In the genomic region with DNA sequence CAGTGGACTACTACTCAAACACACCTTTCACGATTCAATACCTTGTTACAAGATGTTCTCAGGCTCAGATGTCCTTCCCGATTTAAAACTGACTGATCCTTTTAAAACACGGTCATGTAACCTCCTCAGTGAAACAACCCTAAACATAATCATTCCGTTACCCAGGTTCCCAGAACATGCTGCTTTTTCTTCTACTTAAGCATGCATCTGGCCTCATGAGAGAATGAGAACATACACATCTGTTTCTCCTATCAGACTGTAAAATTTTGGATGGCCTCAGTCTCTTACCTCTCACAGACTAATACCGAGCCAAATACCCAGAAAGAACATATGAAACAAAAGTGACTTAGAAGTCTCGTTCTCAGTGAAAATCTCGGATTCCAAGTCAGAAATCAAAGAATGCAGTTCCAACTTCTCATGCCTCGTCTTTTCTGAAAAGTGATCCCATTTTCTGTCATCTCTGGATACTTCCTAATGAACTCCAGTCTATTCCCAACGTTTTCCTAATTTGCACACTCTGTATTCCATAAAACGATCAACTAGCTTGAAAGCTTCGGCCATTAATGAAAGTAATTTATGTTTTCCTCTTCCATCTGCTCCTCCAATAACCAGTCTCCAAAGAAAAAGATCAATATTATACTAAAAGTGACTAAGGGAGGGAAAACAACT, we compare ENCODE assay signal across 8 cellular contexts. TPM values are rescaled to one million over a fixed set of nuclear protein-coding genes. Genes with fewer than 3 reads are reported as not detected.
DNase-seq lines count a peak whose midpoint lies in the region; ATAC-seq and TF ChIP-seq lines count a peak whose summit lies in the region.

No MANE protein-coding gene starts in this region.

- peak overlapping the region; percentile 100 for H3K27ac Mint-ChIP-seq in T-helper 2 cell treated with Interferon-gamma antibody and Interleukin-4, amounts not matched to agents 5 μg/mL and 100 μg/mL, for 36 hours
- peak overlapping the region; percentile 100 for H3K27ac Mint-ChIP-seq in activated naive CD8-positive, alpha-beta T cell treated with anti-CD3 and anti-CD28 coated beads for 36 hours

- ATAC-seq in GM19455 (IDR thresholded peaks at IDR 0.05; ENCODE audit: unreplicated experiment): no peak
- no peak for ATAC-seq in GM18867 (IDR thresholded peaks at IDR 0.05; ENCODE audit: unreplicated experiment)
- ATAC-seq in GM21390 (IDR thresholded peaks at IDR 0.05; ENCODE audit: unreplicated experiment): no peak

- no peaks in the 10 kb centered on the region for H3K36me3 ChIP-seq in testis (ENCODE audit: low read depth, missing control alignments)

- WGBS in testis, 2 donors: 0% methylated on average over 11 of the region's 11 CpGs

- no peak for TF ChIP-seq CTCF in testis (IDR thresholded peaks at IDR 0.05)

- peak overlapping the region; percentile 95 for H3K4me3 ChIP-seq in testis

- H3K9me3 Mint-ChIP-seq in T-helper 2 cell treated with Interferon-gamma antibody and Interleukin-4, amounts not matched to agents 5 μg/mL and 100 μg/mL, for 36 hours: no peaks in the 10 kb centered on the region
- no peaks in the 10 kb centered on the region for H3K9me3 Mint-ChIP-seq in activated naive CD8-positive, alpha-beta T cell treated with anti-CD3 and anti-CD28 coated beads for 36 hours

- peaks cover 29% of the 10 kb centered on the region for H3K36me3 Mint-ChIP-seq in T-helper 2 cell treated with Interferon-gamma antibody and Interleukin-4, amounts not matched to agents 5 μg/mL and 100 μg/mL, for 36 hours (ENCODE audit: low read depth)
- peaks cover 29% of the 10 kb centered on the region for H3K36me3 Mint-ChIP-seq in activated naive CD8-positive, alpha-beta T cell treated with anti-CD3 and anti-CD28 coated beads for 36 hours

- peaks cover 39% of the 10 kb centered on the region for H3K4me1 ChIP-seq in testis

- H3K9me3 ChIP-seq in testis: no peaks in the 10 kb centered on the region

- no peaks in the 10 kb centered on the region for H3K27me3 ChIP-seq in layer of hippocampus (ENCODE audit: control insufficient read depth, insufficient read depth, low read length)
- H3K27me3 ChIP-seq in testis: no peaks in the 10 kb centered on the region

- TF ChIP-seq POLR2A in testis (IDR thresholded peaks at IDR 0.05): no peak

- H3K4me1 Mint-ChIP-seq in T-helper 2 cell treated with Interferon-gamma antibody and Interleukin-4, amounts not matched to agents 5 μg/mL and 100 μg/mL, for 36 hours (ENCODE audit: low read depth): peaks cover 46% of the 10 kb centered on the region
- H3K4me1 Mint-ChIP-seq in activated naive CD8-positive, alpha-beta T cell treated with anti-CD3 and anti-CD28 coated beads for 36 hours: peaks cover 53% of the 10 kb centered on the region

- intact Hi-C loops in testis (cut with DNase I; ENCODE audit: low total_unique reads): no loop called here

- H3K27ac ChIP-seq in layer of hippocampus (ENCODE audit: low read depth, low read length) (peak overlapping the region; percentile 85), testis (peak overlapping the region; percentile 94 to 98)

- no peaks in the 10 kb centered on the region for H3K27me3 Mint-ChIP-seq in T-helper 2 cell treated with Interferon-gamma antibody and Interleukin-4, amounts not matched to agents 5 μg/mL and 100 μg/mL, for 36 hours (ENCODE audit: low read depth)
- no peaks in the 10 kb centered on the region for H3K27me3 Mint-ChIP-seq in activated naive CD8-positive, alpha-beta T cell treated with anti-CD3 and anti-CD28 coated beads for 36 hours

- no peak for DNase-seq in T-helper 2 cell treated with Interferon-gamma antibody and Interleukin-4, amounts not matched to agents 5 μg/mL and 100 μg/mL, for 36 hours (ENCODE audit: low spot score)
- DNase-seq in T-helper 2 cell: no peak
- DNase-seq in activated naive CD8-positive, alpha-beta T cell treated with anti-CD3 and anti-CD28 coated beads for 36 hours: no peak
- DNase-seq in testis: no peak

- H3K4me3 Mint-ChIP-seq in T-helper 2 cell treated with Interferon-gamma antibody and Interleukin-4, amounts not matched to agents 5 μg/mL and 100 μg/mL, for 36 hours: peak overlapping the region; percentile 94
- peak overlapping the region; percentile 93 for H3K4me3 Mint-ChIP-seq in activated naive CD8-positive, alpha-beta T cell treated with anti-CD3 and anti-CD28 coated beads for 36 hours

RNA-seq across cellular contexts. Expression of a gene that starts 0.9 kb away (rescaled TPM):
- 100 to 1,000 TPM; 230 to 241 TPM for total RNA-seq in activated naive CD8-positive, alpha-beta T cell treated with anti-CD3 and anti-CD28 coated beads for 36 hours
- total RNA-seq in testis: 100 to 1,000 TPM; 288 to 293 TPM
- polyA plus RNA-seq in testis (ENCODE audit: insufficient read depth, low read depth, low replicate concordance): 178 TPM

RNA-seq across cellular contexts. Expression of a gene that starts 19.4 kb away (rescaled TPM):
- total RNA-seq in activated naive CD8-positive, alpha-beta T cell treated with anti-CD3 and anti-CD28 coated beads for 36 hours: 10 to 100 TPM; 18.9 to 19.5 TPM
- total RNA-seq in testis: 10 to 100 TPM; 16.4 to 17.9 TPM
- 18.0 TPM for polyA plus RNA-seq in testis (ENCODE audit: insufficient read depth, low read depth, low replicate concordance)
